ENCODE assay signal across 13 cellular contexts in genomic region chr14:58697266-58697926, GRCh38. TPM values are rescaled to one million over a fixed set of nuclear protein-coding genes. Genes with fewer than 3 reads are reported as not detected.
DNase-seq lines count a peak whose midpoint lies in the region; FAIRE-seq and TF ChIP-seq lines count a peak whose summit lies in the region.
"Had no signal": no experiment of that assay in that cellular context is flagged by ENCODE, and none has a peak within 500 bp of the region (broad histone marks: within the 10 kb centered on the region; RNA-seq: fewer than 3 reads in every experiment).

No MANE protein-coding gene starts in this region.

- no peaks in the 10 kb centered on the region for H3K27me3 Mint-ChIP-seq in neural crest cell (ENCODE audit: low read depth)
- peaks cover 18% of the 10 kb centered on the region for H3K27me3 Mint-ChIP-seq in activated naive CD8-positive, alpha-beta T cell treated with anti-CD3 and anti-CD28 coated beads for 36 hours

- H2AFZ ChIP-seq in H1 (ENCODE audit: low read length) = no peak overlapping the region

- H3K9ac ChIP-seq in H1 (replicated peaks in 1 of 4; ENCODE audit: extremely low read depth in 1 of 4, low read depth in 3 of 4, low read length in 3 of 4) = no peak overlapping the region

- H2BK20ac ChIP-seq in H1 (ENCODE audit: low read length) = no peak overlapping the region

- POLR2A ChIA-PET in H1 (lab: Charles Lee; ENCODE audit: partially characterized antibody) = no interaction called here

- no peak overlapping the region for H2AK5ac ChIP-seq in H1 (ENCODE audit: low read depth, low read length)

- H3K14ac ChIP-seq in H1 (ENCODE audit: insufficient read length) = no peak overlapping the region

- no peaks in the 10 kb centered on the region for H4K20me1 ChIP-seq in H1 (replicated peaks in 1 of 2; ENCODE audit: control insufficient read depth in 1 of 2, insufficient read depth in 2 of 2, low read length in 2 of 2)

- H2BK120ac ChIP-seq in H1 (replicated peaks; ENCODE audit: low read depth, low read length) = no peak overlapping the region

- H3K4me1 Mint-ChIP-seq in neural crest cell = peaks cover 36% of the 10 kb centered on the region
- no peaks in the 10 kb centered on the region for H3K4me1 Mint-ChIP-seq in activated naive CD8-positive, alpha-beta T cell treated with anti-CD3 and anti-CD28 coated beads for 36 hours

- H3K56ac ChIP-seq in H1 (replicated peaks; ENCODE audit: insufficient read length, low read depth, low read length) = no peak overlapping the region

- no peak overlapping the region for H3K4me3 ChIP-seq in H1 (ENCODE audit: extremely low read depth in 1 of 4, insufficient read depth in 2 of 4, low read depth in 3 of 4, low read length in 4 of 4)

- CTCF ChIA-PET in H1 (lab: Charles Lee; ENCODE audit: partially characterized antibody) = interaction anchor here (0.8 to 0.9 kb wide), 2 partner anchors 126 to 202 kb away, joined by 3 read pairs; no protein-coding TSS in a partner anchor

- 82% methylated on average over 2 of the region's 2 CpGs; no CpG with 5 or more reads in 1 of the 2 experiments for WGBS in H1 (ENCODE audit: extremely low coverage in 1 of 2, insufficient coverage in 1 of 2, insufficient read length in 1 of 2, insufficient replicate concordance in 2 of 2, low coverage in 1 of 2, low lambda C conversion rate in 2 of 2, missing lambda C conversion rate in 1 of 2), 2 experiments

- H3K27ac Mint-ChIP-seq in neural crest cell (ENCODE audit: unreplicated experiment) = peak overlapping the region; percentile 83
- H3K27ac Mint-ChIP-seq in activated naive CD8-positive, alpha-beta T cell treated with anti-CD3 and anti-CD28 coated beads for 36 hours = no peak overlapping the region

- H2BK12ac ChIP-seq in H1 (ENCODE audit: low read depth, low read length) = no peak overlapping the region

- no peak for TF ChIP-seq POLR2A in H1 (IDR thresholded peaks at IDR 0.05; ENCODE audit: control extremely low read depth in 1 of 2, low read depth in 2 of 2, low read length in 2 of 2)

- H3K4ac ChIP-seq in H1 (replicated peaks; ENCODE audit: insufficient read length, low read depth, low read length) = no peak overlapping the region

- peak; percentile 81 for FAIRE-seq in HTR-8/SVneo (lab: Jason Lieb, UNC)
- no peak for FAIRE-seq in H1 (lab: Jason Lieb, UNC)
- FAIRE-seq: RCC 7860 had no signal

- TF ChIP-seq RAD21 in H1 (IDR thresholded peaks at IDR 0.05 in 1 of 2, conservative IDR thresholded peaks at IDR 0.05 in 1 of 2; ENCODE audit: low read depth in 2 of 2, low read length in 2 of 2) = no peak

- no peak overlapping the region for H3K4me2 ChIP-seq in H1 (ENCODE audit: insufficient read depth in 1 of 2, low read depth in 2 of 2, low read length in 2 of 2)

- H3K27me3 ChIP-seq in H1 (replicated peaks in 1 of 4; ENCODE audit: control insufficient read depth in 3 of 4, extremely low read depth in 1 of 4, insufficient read depth in 3 of 4, low read length in 3 of 4) = no peaks in the 10 kb centered on the region
- H3K27me3 ChIP-seq: BE2C had no signal

- H4K91ac ChIP-seq in H1 (replicated peaks; ENCODE audit: insufficient read length, low read length) = no peak overlapping the region

- H4K5ac ChIP-seq in H1 (ENCODE audit: insufficient read length, low read depth, low read length) = no peak overlapping the region

- H3K18ac ChIP-seq in H1 (ENCODE audit: extremely low read depth, low read length) = no peak overlapping the region

- no peaks in the 10 kb centered on the region for H3K36me3 ChIP-seq in H1 (ENCODE audit: control insufficient read depth in 2 of 4, insufficient read depth in 4 of 4, low read length in 3 of 4)
- H3K36me3 ChIP-seq: BE2C had no signal

- TF ChIP-seq CTCF in H1 (IDR thresholded peaks at IDR 0.05; ENCODE audit: control extremely low read depth in 1 of 3, insufficient read depth in 1 of 3, low read depth in 1 of 3, low read length in 3 of 3) = no peak
- no peak for TF ChIP-seq CTCF in neural crest cell (conservative IDR thresholded peaks at IDR 0.05)

- no peaks in the 10 kb centered on the region for H3K9me3 Mint-ChIP-seq in neural crest cell
- H3K9me3 Mint-ChIP-seq in activated naive CD8-positive, alpha-beta T cell treated with anti-CD3 and anti-CD28 coated beads for 36 hours = no peaks in the 10 kb centered on the region

- no peak overlapping the region for H3K4me3 Mint-ChIP-seq in neural crest cell
- H3K4me3 Mint-ChIP-seq in activated naive CD8-positive, alpha-beta T cell treated with anti-CD3 and anti-CD28 coated beads for 36 hours = no peak overlapping the region

- no peak overlapping the region for H4K8ac ChIP-seq in H1 (ENCODE audit: extremely low read depth, insufficient read depth, low read length)

- in situ Hi-C loops in KBM-7 (cut with MboI; ENCODE audit: low pct_unique_long_range_greater_than_20kb, low sequenced_read_pairs) = no loop called here

- H2BK15ac ChIP-seq in H1 (ENCODE audit: low read length) = no peak overlapping the region

- H3K79me1 ChIP-seq in H1 (ENCODE audit: low read depth, low read length) = no peaks in the 10 kb centered on the region

- H2BK5ac ChIP-seq in H1 (ENCODE audit: low read depth, low read length) = no peak overlapping the region

- DNase-seq in HTR-8/SVneo (ENCODE audit: insufficient read length, low spot score) (no peak), NCI-H69 (lab: John Stamatoyannopoulos, UW) (peak; percentile 69), H1 (ENCODE audit: low read depth in 1 of 2, low spot score in 2 of 2) (peak in 1 of 2 experiments; percentile 7), neural crest cell (ENCODE audit: low read depth, low spot score) (no peak), NCI-H345 treated with DMSO at 0.1 percent for 48 hours (lab: John Stamatoyannopoulos, UW; ENCODE audit: unreplicated experiment) (no peak), KBM-7 (no peak)
- DNase-seq in activated naive CD8-positive, alpha-beta T cell treated with anti-CD3 and anti-CD28 coated beads for 36 hours = no peak
- DNase-seq: BE2C, HCEC 1CT, KG1, NCI-H1694, OCI-M1 had no signal

- H3K9me3 ChIP-seq in H1 (ENCODE audit: insufficient read depth in 2 of 2, low read depth in 1 of 2, low read length in 1 of 2) = no peaks in the 10 kb centered on the region
- H3K9me3 ChIP-seq: BE2C had no signal

- H3K4me1 ChIP-seq in H1 (replicated peaks in 1 of 4; ENCODE audit: control insufficient read depth in 3 of 4, insufficient read depth in 4 of 4, low read length in 3 of 4) = no peaks in the 10 kb centered on the region
- H3K4me1 ChIP-seq: BE2C had no signal

- no peaks in the 10 kb centered on the region for H3K36me3 Mint-ChIP-seq in neural crest cell (ENCODE audit: low read depth)
- H3K36me3 Mint-ChIP-seq in activated naive CD8-positive, alpha-beta T cell treated with anti-CD3 and anti-CD28 coated beads for 36 hours = no peaks in the 10 kb centered on the region

- H3K23me2 ChIP-seq in H1 (ENCODE audit: low read depth, low read length) = no peaks in the 10 kb centered on the region

- no peaks in the 10 kb centered on the region for H3K79me2 ChIP-seq in H1 (ENCODE audit: control insufficient read depth in 1 of 2, insufficient read depth in 2 of 2, low read length in 2 of 2)

- no peak for TF ChIP-seq EP300 in H1 (IDR thresholded peaks at IDR 0.05; ENCODE audit: borderline replicate concordance in 1 of 2, low read depth in 2 of 2, low read length in 2 of 2)

- H3K23ac ChIP-seq in H1 (ENCODE audit: insufficient read length) = no peak overlapping the region

- H3K27ac ChIP-seq in H1 (ENCODE audit: low read depth, low read length) = no peak overlapping the region

TF ChIP-seq in H1, 55 proteins besides CTCF, POLR2A, EP300 and RAD21:
- TF ChIP-seq SRF (IDR thresholded peaks at IDR 0.05; ENCODE audit: low read depth, low read length) (no peak), YY1 (IDR thresholded peaks at IDR 0.05; ENCODE audit: low read depth, low read length) (peak; percentile 57; the same call in 1 of the 2 replicates), RFX5 (IDR thresholded peaks at IDR 0.05; ENCODE audit: borderline replicate concordance, low read depth, low read length) (no peak), SUZ12 (IDR thresholded peaks at IDR 0.05; ENCODE audit: low read length) (no peak), RNF2 (IDR thresholded peaks at IDR 0.05; ENCODE audit: borderline replicate concordance, low read depth, low read length, missing control alignments, poor library complexity, severe bottlenecking) (no peak)

RNA-seq across cellular contexts. Expression of gene DACT1, which starts 59.6 kb away (rescaled TPM):
- 26.2 and 29.8 TPM in 2 replicates for total RNA-seq in H1 (2021; fragmentation: NEBNext Ultra II Directional; extraction: Animal tissue kit (Norgen Biotek cat#: 25700))
- 3.2 and 4.7 TPM in 2 replicates for polyA plus RNA-seq in H1 (2011; rRNA removed)
- polyA plus RNA-seq in H1 (2011; cell fraction: cytosol; rRNA removed) = 6.4 TPM
- polyA plus RNA-seq in H1 (2011; cell fraction: nucleus; rRNA removed) = 6.8 TPM
- 3.5 to 5.1 TPM (median 4.5 TPM) in 4 replicates for polyA plus RNA-seq in H1 (2012, experiment 1 of 2)
- 2.6 TPM for polyA plus RNA-seq in H1 (2012, experiment 2 of 2)
- polyA plus RNA-seq in H1 (2013, experiment 1 of 2) = 33.0 TPM
- polyA plus RNA-seq in H1 (2013, experiment 2 of 2) = 36.1 TPM
- polyA minus RNA-seq in H1 (2011; rRNA and poly(A)+ RNA removed) = 7.5 and 11.6 TPM in 2 replicates
- polyA minus RNA-seq in H1 (2011; cell fraction: cytosol; rRNA and poly(A)+ RNA removed) = 3.8 TPM
- polyA minus RNA-seq in H1 (2011; cell fraction: nucleus; rRNA and poly(A)+ RNA removed) = 3.0 TPM
- total RNA-seq in neural crest cell = 4.9 and 5.2 TPM in 2 replicates
- total RNA-seq in activated naive CD8-positive, alpha-beta T cell treated with anti-CD3 and anti-CD28 coated beads for 36 hours = 1 to 10 TPM; 1.0 to 1.2 TPM
